20 cellular contexts compared by ENCODE assay signal in genomic region chr15:64767203-64767602, GRCh38. TPM values are rescaled to one million over a fixed set of nuclear protein-coding genes. Genes with fewer than 3 reads are reported as not detected.
DNase-seq lines count a peak whose midpoint lies in the region; ATAC-seq and TF ChIP-seq lines count a peak whose summit lies in the region.
"Had no signal": no experiment of that assay in that cellular context is flagged by ENCODE, and none has a peak within 500 bp of the region (broad histone marks: within the 10 kb centered on the region; RNA-seq: fewer than 3 reads in every experiment).

No MANE protein-coding gene starts in this region.

- no peak overlapping the region for H3K23ac ChIP-seq in mesendoderm (ENCODE audit: low read length)

- H3K4me3 Mint-ChIP-seq in progenitor cell of endocrine pancreas (ENCODE audit: low read depth): no peak overlapping the region
- H3K4me3 Mint-ChIP-seq: activated T-helper 1 cell treated with anti-CD3 and anti-CD28 coated beads, Interleukin-12 subunit alpha, Interleukin-12 subunit beta, Interleukin-2, Interleukin-4 antibody, amounts not matched to agents 30 ng/mL and 10 ng/mL and 1 ng/mL, durations not matched to agents 14 hours and 24 hours and 36 hours had no signal

- H3K4me1 ChIP-seq in mesendoderm (ENCODE audit: control insufficient read depth, low read depth, low read length): peaks cover 2% of the 10 kb centered on the region
- H3K4me1 ChIP-seq: foreskin keratinocyte, left lung had no signal

- H3K4me3 ChIP-seq in mesendoderm (ENCODE audit: low read length): no peak overlapping the region
- H3K4me3 ChIP-seq: left lung, smooth muscle cell had no signal

- H3K9ac ChIP-seq in mesendoderm (ENCODE audit: low read length): no peak overlapping the region
- H3K9ac ChIP-seq: KMS-11 had no signal

- H3K79me2 ChIP-seq in mesendoderm (ENCODE audit: control insufficient read depth, insufficient read depth, low read length): peaks cover 88% of the 10 kb centered on the region

- H3K36me3 ChIP-seq in mesendoderm (ENCODE audit: control insufficient read depth, insufficient read depth, low read length): peaks cover 1% of the 10 kb centered on the region
- H3K36me3 ChIP-seq: left lung had no signal

- no peak for TF ChIP-seq CTCF in progenitor cell of endocrine pancreas (IDR thresholded peaks at IDR 0.05; ENCODE audit: unreplicated experiment)

- H2BK120ac ChIP-seq in mesendoderm (ENCODE audit: low read depth, low read length): no peak overlapping the region

- peaks cover 11% of the 10 kb centered on the region for H3K4me1 Mint-ChIP-seq in progenitor cell of endocrine pancreas (ENCODE audit: low read depth)

- H3K18ac ChIP-seq in mesendoderm (ENCODE audit: low read length): no peak overlapping the region

- peak; percentile 14 for DNase-seq in DMS53 (lab: John Stamatoyannopoulos, UW)
- DNase-seq in DMS53 treated with DMSO at 0.1 percent for 48 hours (lab: John Stamatoyannopoulos, UW; ENCODE audit: unreplicated experiment): no peak
- peak; percentile 22 for DNase-seq in EH (ENCODE audit: low read depth)
- DNase-seq in RPMI8226: peak; percentile 43
- no peak for DNase-seq in mesendoderm
- no peak for DNase-seq in progenitor cell of endocrine pancreas (ENCODE audit: low spot score, unreplicated experiment)
- no peak for DNase-seq in activated CD4-positive, CD25-positive, alpha-beta regulatory T cell (lab: John Stamatoyannopoulos, UW)
- DNase-seq: anterior cingulate cortex, DMS79, foreskin keratinocyte, NCI-H1417, NCI-H2227 treated with DMSO at 0.1 percent for 48 hours had no signal

- no peak overlapping the region for H3K27ac Mint-ChIP-seq in progenitor cell of endocrine pancreas
- H3K27ac Mint-ChIP-seq: activated T-helper 1 cell treated with anti-CD3 and anti-CD28 coated beads, Interleukin-12 subunit alpha, Interleukin-12 subunit beta, Interleukin-2, Interleukin-4 antibody, amounts not matched to agents 30 ng/mL and 10 ng/mL and 1 ng/mL, durations not matched to agents 14 hours and 24 hours and 36 hours had no signal

- no peak overlapping the region for H4K8ac ChIP-seq in mesendoderm (ENCODE audit: low read depth, low read length)

- H3K56ac ChIP-seq in mesendoderm (ENCODE audit: low read length): no peak overlapping the region

- H3K79me1 ChIP-seq in mesendoderm (ENCODE audit: low read length): peaks cover 12% of the 10 kb centered on the region

- no peak overlapping the region for H2BK5ac ChIP-seq in mesendoderm (ENCODE audit: low read length)

- H3K27me3 Mint-ChIP-seq in progenitor cell of endocrine pancreas: no peaks in the 10 kb centered on the region

- no peak overlapping the region for H2AK5ac ChIP-seq in mesendoderm (ENCODE audit: low read length)

- WGBS in mesendoderm (ENCODE audit: extremely low coverage, insufficient coverage, low lambda C conversion rate): no CpG with 5 or more reads among the region's 7 CpGs

- H3K9me3 Mint-ChIP-seq in progenitor cell of endocrine pancreas (ENCODE audit: low read depth): no peaks in the 10 kb centered on the region
- H3K9me3 Mint-ChIP-seq: activated T-helper 1 cell treated with anti-CD3 and anti-CD28 coated beads, Interleukin-12 subunit alpha, Interleukin-12 subunit beta, Interleukin-2, Interleukin-4 antibody, amounts not matched to agents 30 ng/mL and 10 ng/mL and 1 ng/mL, durations not matched to agents 14 hours and 24 hours and 36 hours had no signal

- H3K27ac ChIP-seq in mesendoderm (ENCODE audit: low read depth, low read length): peak overlapping the region; percentile 20
- H3K27ac ChIP-seq: 22Rv1, C4-2B, foreskin keratinocyte, HL-60, KMS-11, left lung had no signal

- H2BK15ac ChIP-seq in mesendoderm (replicated peaks; ENCODE audit: low read depth): no peak overlapping the region

- ATAC-seq in HG02623 (IDR thresholded peaks at IDR 0.05; ENCODE audit: unreplicated experiment): no peak
- ATAC-seq: foreskin keratinocyte, left lung had no signal

- H3K4ac ChIP-seq in mesendoderm (ENCODE audit: low read depth, low read length): no peak overlapping the region

- no peak overlapping the region for H3K4me2 ChIP-seq in mesendoderm (ENCODE audit: low read length)
- H3K4me2 ChIP-seq: KMS-11, smooth muscle cell had no signal

- no peaks in the 10 kb centered on the region for H3K36me3 Mint-ChIP-seq in progenitor cell of endocrine pancreas (ENCODE audit: insufficient read depth)

- no peak overlapping the region for H4K5ac ChIP-seq in mesendoderm (ENCODE audit: low read length)

- H3K27me3 ChIP-seq in mesendoderm (ENCODE audit: insufficient read depth, low read length, poor library complexity): no peaks in the 10 kb centered on the region

RNA-seq across cellular contexts. Expression of gene RBPMS2, which starts 8.2 kb away (rescaled TPM):
- polyA plus RNA-seq in mesendoderm (2013, experiment 1 of 2): 252 TPM
- 256 TPM for polyA plus RNA-seq in mesendoderm (2013, experiment 2 of 2)
- 37.5 and 39.8 TPM in 2 replicates for total RNA-seq in progenitor cell of endocrine pancreas
- total RNA-seq: foreskin keratinocyte had no signal
- polyA plus RNA-seq: foreskin keratinocyte had no signal

RNA-seq across cellular contexts. Expression of gene PIF1, which starts 58.2 kb away (rescaled TPM):
- 35.6 TPM for polyA plus RNA-seq in mesendoderm (2013, experiment 1 of 2)
- 34.6 TPM for polyA plus RNA-seq in mesendoderm (2013, experiment 2 of 2)
- 18.9 and 19.6 TPM in 2 replicates for total RNA-seq in progenitor cell of endocrine pancreas

Comparison
In these comparisons a context has a peak if more than half of its experiments do, and no peak if none do; other contexts are left out.
1. DNase-seq: peak in DMS53 (single experiment), EH (single experiment) and RPMI8226 (single experiment); none in DMS53 treated with DMSO at 0.1 percent for 48 hours (single experiment), mesendoderm (single experiment), progenitor cell of endocrine pancreas (single experiment) and activated CD4-positive, CD25-positive, alpha-beta regulatory T cell (0 of 4).